In genomic region chr5:144198386-144198785, GRCh38 we compare ENCODE assay signal across 17 cellular contexts. TPM values are rescaled to one million over a fixed set of nuclear protein-coding genes. Genes with fewer than 3 reads are reported as not detected.
DNase-seq lines count a peak whose midpoint lies in the region; FAIRE-seq and TF ChIP-seq lines count a peak whose summit lies in the region.
"Had no signal": no experiment of that assay in that cellular context is flagged by ENCODE, and none has a peak within 500 bp of the region (broad histone marks: within the 10 kb centered on the region; RNA-seq: fewer than 3 reads in every experiment).

No MANE protein-coding gene starts in this region.

- H3K27ac Mint-ChIP-seq in osteocyte (ENCODE audit: unreplicated experiment) (peak overlapping the region; percentile 3), endothelial cell (ENCODE audit: unreplicated experiment) (no peak overlapping the region)
- H3K27ac Mint-ChIP-seq: activated naive CD8-positive, alpha-beta T cell treated with anti-CD3 and anti-CD28 coated beads, Interleukin-2, amount 10 ng/mL, durations not matched to agents 7 days and 5 days had no signal

- H3K36me3 ChIP-seq in GM23248 (ENCODE audit: low read depth), result no peaks in the 10 kb centered on the region
- H3K36me3 ChIP-seq: heart right ventricle, pancreas had no signal

- H3K27ac ChIP-seq in GM23248, result peak overlapping the region; percentile 7; the same call in 1 of the 2 replicates
- peak overlapping the region; percentile 26 for H3K27ac ChIP-seq in epithelial cell of prostate
- H3K27ac ChIP-seq: heart right ventricle, pancreas, RWPE1 had no signal

- H3K9me2 ChIP-seq in GM23248 (ENCODE audit: insufficient read depth), result no peaks in the 10 kb centered on the region

- DNase-seq in GM23248 (peak; percentile 46), NCI-H774 (lab: John Stamatoyannopoulos, UW) (peak; percentile 66), epithelial cell of prostate (ENCODE audit: low read depth, low spot score) (peak; percentile 31), osteocyte (ENCODE audit: extremely low spot score, unreplicated experiment) (no peak), endothelial cell (ENCODE audit: low spot score) (no peak), HTR-8/SVneo (ENCODE audit: insufficient read length, low spot score) (no peak), HPDE6-E6E7 (ENCODE audit: extremely low spot score) (no peak)
- DNase-seq: activated CD4-positive, alpha-beta T cell treated with anti-CD3 and anti-CD28 coated beads for 48 hours; activated naive CD8-positive, alpha-beta T cell treated with anti-CD3 and anti-CD28 coated beads, Interleukin-2, amount 10 ng/mL, durations not matched to agents 7 days and 5 days; GDM1; heart right ventricle; NCI-H187; pancreas; stimulated activated naive CD8-positive, alpha-beta T cell treated with anti-CD3 and anti-CD28 coated beads, Interleukin-15, Interleukin-2, amounts not matched to agents 100 U/mL and 50 U/mL, for 24 hours; T-helper 9 cell had no signal

- in situ Hi-C loops in GM23248 (cut with MboI), result no loop called here

- no peaks in the 10 kb centered on the region for H3K79me2 ChIP-seq in GM23248 (ENCODE audit: insufficient read depth)

- H3K27me3 ChIP-seq in GM23248 (replicated peaks; ENCODE audit: insufficient read depth), result no peaks in the 10 kb centered on the region
- H3K27me3 ChIP-seq: pancreas had no signal

- no peak for FAIRE-seq in HTR-8/SVneo (lab: Jason Lieb, UNC)
- FAIRE-seq: pancreas had no signal

- WGBS in GM23248 (ENCODE audit: low coverage in 1 of 2, low lambda C conversion rate in 2 of 2, missing lambda C conversion rate in 2 of 2), 2 experiments, result 65 to 69% methylated on average over 3 of the region's 3 CpGs

- peaks cover 22% of the 10 kb centered on the region; the same call in 1 of the 2 replicates for H3K4me1 ChIP-seq in GM23248 (ENCODE audit: insufficient read depth)
- H3K4me1 ChIP-seq: pancreas had no signal

- H3K27me3 Mint-ChIP-seq in osteocyte (ENCODE audit: unreplicated experiment) (peaks cover 22% of the 10 kb centered on the region), endothelial cell (ENCODE audit: unreplicated experiment) (no peaks in the 10 kb centered on the region)

- peaks cover 7% of the 10 kb centered on the region for H3K4me1 Mint-ChIP-seq in osteocyte (ENCODE audit: unreplicated experiment)
- peaks cover 6% of the 10 kb centered on the region for H3K4me1 Mint-ChIP-seq in endothelial cell (ENCODE audit: unreplicated experiment)
- H3K4me1 Mint-ChIP-seq: activated naive CD8-positive, alpha-beta T cell treated with anti-CD3 and anti-CD28 coated beads, Interleukin-2, amount 10 ng/mL, durations not matched to agents 7 days and 5 days; central memory CD8-positive, alpha-beta T cell had no signal

- no peaks in the 10 kb centered on the region for H4K20me1 ChIP-seq in GM23248 (ENCODE audit: insufficient read depth)

- H3F3A ChIP-seq in GM23248 (ENCODE audit: insufficient read depth), result peaks cover 5% of the 10 kb centered on the region; the same call in 1 of the 2 replicates

- H3K9ac ChIP-seq in GM23248, result no peak overlapping the region

- H3K4me3 ChIP-seq in GM23248, result no peak overlapping the region
- H3K4me3 ChIP-seq: heart right ventricle, pancreas had no signal

- H3K9me3 Mint-ChIP-seq in osteocyte (ENCODE audit: unreplicated experiment) (no peaks in the 10 kb centered on the region), endothelial cell (ENCODE audit: unreplicated experiment) (no peaks in the 10 kb centered on the region)
- H3K9me3 Mint-ChIP-seq: activated naive CD8-positive, alpha-beta T cell treated with anti-CD3 and anti-CD28 coated beads, Interleukin-2, amount 10 ng/mL, durations not matched to agents 7 days and 5 days; central memory CD8-positive, alpha-beta T cell had no signal

- TF ChIP-seq CTCF in osteocyte (IDR thresholded peaks at IDR 0.05) (no peak), endothelial cell (IDR thresholded peaks at IDR 0.05; ENCODE audit: unreplicated experiment) (no peak)

- peak overlapping the region; percentile 5 for H3K4me2 ChIP-seq in GM23248 (ENCODE audit: unreplicated experiment)

- no peaks in the 10 kb centered on the region for H3K9me3 ChIP-seq in GM23248 (ENCODE audit: low read depth)
- H3K9me3 ChIP-seq: heart right ventricle, pancreas had no signal

- peak overlapping the region; percentile 29 for H2AFZ ChIP-seq in GM23248

- no peak overlapping the region for H3K4me3 Mint-ChIP-seq in osteocyte (ENCODE audit: unreplicated experiment)
- H3K4me3 Mint-ChIP-seq in endothelial cell (ENCODE audit: unreplicated experiment), result no peak overlapping the region
- H3K4me3 Mint-ChIP-seq: activated naive CD8-positive, alpha-beta T cell treated with anti-CD3 and anti-CD28 coated beads, Interleukin-2, amount 10 ng/mL, durations not matched to agents 7 days and 5 days; central memory CD8-positive, alpha-beta T cell had no signal

- H3K36me3 Mint-ChIP-seq in osteocyte (ENCODE audit: unreplicated experiment), result no peaks in the 10 kb centered on the region
- H3K36me3 Mint-ChIP-seq in endothelial cell (ENCODE audit: low read depth, unreplicated experiment), result no peaks in the 10 kb centered on the region
- H3K36me3 Mint-ChIP-seq: activated naive CD8-positive, alpha-beta T cell treated with anti-CD3 and anti-CD28 coated beads, Interleukin-2, amount 10 ng/mL, durations not matched to agents 7 days and 5 days had no signal

RNA-seq across cellular contexts. Expression of gene KCTD16, which starts 27.7 kb away (rescaled TPM):
- 0.65 and 1.0 TPM in 2 replicates for total RNA-seq in GM23248 (2014; rRNA removed; shearing (Covaris generic))
- polyA plus RNA-seq in GM23248 (2016; fragmentation: Nextera tagmentation; extraction: Ambion mirVana), result 0.25 and 0.34 TPM in 2 replicates
- total RNA-seq in osteocyte (0.37 and 0.51 TPM in 2 replicates), endothelial cell (ENCODE audit: unreplicated experiment) (0.44 TPM)

RNA-seq across cellular contexts. Expression of gene YIPF5, which starts 27.9 kb away (rescaled TPM):
- total RNA-seq in GM23248 (2014; rRNA removed; shearing (Covaris generic)), result 174 and 201 TPM in 2 replicates
- 235 and 236 TPM in 2 replicates for polyA plus RNA-seq in GM23248 (2016; fragmentation: Nextera tagmentation; extraction: Ambion mirVana)
- total RNA-seq in osteocyte (79.2 and 84.6 TPM in 2 replicates), endothelial cell (ENCODE audit: unreplicated experiment) (47.8 TPM)

Comparison
In these comparisons a context has a peak if more than half of its experiments do, and no peak if none do; other contexts are left out.
1. DNase-seq: peak in GM23248 (single experiment), NCI-H774 (single experiment) and epithelial cell of prostate (single experiment); none in osteocyte (single experiment), endothelial cell (single experiment), HTR-8/SVneo (single experiment) and HPDE6-E6E7 (single experiment).